8 cellular contexts compared by ENCODE assay signal in genomic region chr9:127612993-127613954, GRCh38. TPM values are rescaled to one million over a fixed set of nuclear protein-coding genes. Genes with fewer than 3 reads are reported as not detected.
A peak's percentile ranks its signal among the peaks of the same experiment; 100 is the strongest.
DNase-seq lines count a peak whose midpoint lies in the region; ATAC-seq, FAIRE-seq and TF ChIP-seq lines count a peak whose summit lies in the region.

No MANE protein-coding gene starts in this region.

- ATAC-seq in HG03378 (IDR thresholded peaks at IDR 0.05; ENCODE audit: unreplicated experiment) (no peak), GM18861 (IDR thresholded peaks at IDR 0.05; ENCODE audit: unreplicated experiment) (no peak)

- H3K4me3 Mint-ChIP-seq in astrocyte (ENCODE audit: unreplicated experiment): peak overlapping the region; percentile 92

- H3K4me1 ChIP-seq in HEK293 (ENCODE audit: control insufficient read depth, insufficient read depth, low read length): 0 out of 2 replicates have a peak, but pooled peaks cover 3% of the 10 kb centered on the region
- peaks cover 9% of the 10 kb centered on the region for H3K4me1 ChIP-seq in astrocyte (ENCODE audit: insufficient read depth, low read length)
- peaks cover 6% of the 10 kb centered on the region for H3K4me1 ChIP-seq in hepatocyte (ENCODE audit: insufficient read depth)

- H3K4me2 ChIP-seq in astrocyte (ENCODE audit: low read length): peak overlapping the region; percentile 99
- peak overlapping the region; percentile 88 for H3K4me2 ChIP-seq in hepatocyte

- H3K79me2 ChIP-seq in astrocyte (ENCODE audit: insufficient read depth, low read length): peaks cover 18% of the 10 kb centered on the region
- H3K79me2 ChIP-seq in hepatocyte: no peaks in the 10 kb centered on the region

- CTCF ChIA-PET in HEK293 (lab: Yijun Ruan, JAX): interaction anchor here (0.7 to 0.9 kb wide), 3 partner anchors 21 to 308 kb away, joined by 3 to 5 read pairs (median 3); no protein-coding TSS in a partner anchor

- no peaks in the 10 kb centered on the region for H3K9me3 ChIP-seq in HEK293 (ENCODE audit: control insufficient read depth, insufficient read depth, low read depth, low read length)
- no peaks in the 10 kb centered on the region for H3K9me3 ChIP-seq in astrocyte (ENCODE audit: insufficient read depth, low read depth, low read length)
- no peaks in the 10 kb centered on the region for H3K9me3 ChIP-seq in hepatocyte (ENCODE audit: low read depth)

- peak overlapping the region; percentile 87 for H3K9ac ChIP-seq in astrocyte (ENCODE audit: low read length)

- no peaks in the 10 kb centered on the region for H3K4me1 Mint-ChIP-seq in astrocyte (ENCODE audit: low read depth, unreplicated experiment)

- peaks cover 18% of the 10 kb centered on the region for H3K27me3 ChIP-seq in astrocyte (ENCODE audit: insufficient read depth, low read length)
- peaks cover 27% of the 10 kb centered on the region for H3K27me3 ChIP-seq in hepatocyte

- H3K36me3 Mint-ChIP-seq in astrocyte (ENCODE audit: low read depth, unreplicated experiment): no peaks in the 10 kb centered on the region

- peaks cover 2% of the 10 kb centered on the region for H3K9me3 Mint-ChIP-seq in astrocyte (ENCODE audit: unreplicated experiment)

- no peak overlapping the region; the same call in 1 of the 2 replicates for H3K27ac ChIP-seq in HEK293 (ENCODE audit: extremely low read depth, low read depth, low read length)
- peak overlapping the region; percentile 19 for H3K27ac ChIP-seq in astrocyte (ENCODE audit: low read depth, low read length)
- peak overlapping the region; percentile 20 for H3K27ac ChIP-seq in hepatocyte

- H4K20me1 ChIP-seq in astrocyte (ENCODE audit: insufficient read depth, low read length) (peaks cover 14% of the 10 kb centered on the region), hepatocyte (ENCODE audit: insufficient read depth, poor library complexity, severe bottlenecking) (no peaks in the 10 kb centered on the region)

- POLR2A ChIA-PET in HEK293 (lab: Yijun Ruan, JAX): interaction anchor here (0.6 kb wide), 1 partner anchor 105 kb away, joined by 3 read pairs; no protein-coding TSS in a partner anchor

- H3K27ac Mint-ChIP-seq in astrocyte (ENCODE audit: unreplicated experiment): peak overlapping the region; percentile 73

- WGBS in hepatocyte (ENCODE audit: low lambda C conversion rate, missing lambda C conversion rate): 3% methylated on average over 41 of the region's 44 CpGs

- H2AFZ ChIP-seq in astrocyte (ENCODE audit: low read depth, low read length) (peak overlapping the region; percentile 93), hepatocyte (peak overlapping the region; percentile 81)

- TF ChIP-seq CTCF in HEK293 (tag by site-specific recombination; IDR thresholded peaks at IDR 0.05) (no peak), astrocyte (IDR thresholded peaks at IDR 0.05; ENCODE audit: insufficient read depth, low read depth, low read length) (no peak), hepatocyte (IDR thresholded peaks at IDR 0.05; ENCODE audit: poor library complexity) (no peak)

- peaks cover 15% of the 10 kb centered on the region for H3K27me3 Mint-ChIP-seq in astrocyte (ENCODE audit: low read depth, unreplicated experiment)

- H3K9me2 ChIP-seq in hepatocyte (replicated peaks; ENCODE audit: insufficient read depth): no peaks in the 10 kb centered on the region

- H3K36me3 ChIP-seq in HEK293 (ENCODE audit: control insufficient read depth in 2 of 2, insufficient read depth in 1 of 2, low read length in 2 of 2): no peaks in the 10 kb centered on the region
- no peaks in the 10 kb centered on the region for H3K36me3 ChIP-seq in astrocyte (ENCODE audit: insufficient read depth, low read length)
- no peaks in the 10 kb centered on the region for H3K36me3 ChIP-seq in hepatocyte (replicated peaks; ENCODE audit: insufficient read depth, low read depth)

- H3K4me3 ChIP-seq in HEK293 (ENCODE audit: low read depth, low read length): peak overlapping the region; percentile 78
- H3K4me3 ChIP-seq in astrocyte (ENCODE audit: insufficient read depth, low read depth, low read length): peak overlapping the region; percentile 85
- H3K4me3 ChIP-seq in hepatocyte: peak overlapping the region; percentile 67

- FAIRE-seq in astrocyte (lab: Jason Lieb, UNC): no peak

- DNase-seq in A172 (ENCODE audit: low spot score) (peak; percentile 68), T follicular helper cell (ENCODE audit: low read depth) (peak; percentile 19), astrocyte (ENCODE audit: low read depth) (peak; percentile 63), hepatocyte (ENCODE audit: low spot score) (peak; percentile 59), pulmonary artery endothelial cell (ENCODE audit: low read depth, low spot score) (peak; percentile 39)

TF ChIP-seq in HEK293, 187 proteins besides CTCF, POLR2A, EP300 and RAD21 (continues in another document):
- TF ChIP-seq KLF1 (tag by site-specific recombination; IDR thresholded peaks at IDR 0.05) (peak; percentile 52; the same call in 1 of the 2 replicates), ZNF121 (tag by site-specific recombination; IDR thresholded peaks at IDR 0.05) (peak; percentile 100), ZNF280C (tag by site-specific recombination; IDR thresholded peaks at IDR 0.05) (no peak), ZNF335 (tag by site-specific recombination; conservative IDR thresholded peaks at IDR 0.05) (peak; percentile 52), SP2 (tag by site-specific recombination; IDR thresholded peaks at IDR 0.05) (peak; percentile 77), ZNF416 (tag by site-specific recombination; IDR thresholded peaks at IDR 0.05) (no peak), ZNF19 (tag by site-specific recombination; IDR thresholded peaks at IDR 0.05; ENCODE audit: low read depth) (no peak), ZNF175 (tag by site-specific recombination; IDR thresholded peaks at IDR 0.05) (no peak), ZBTB8A (tag by site-specific recombination; IDR thresholded peaks at IDR 0.05) (peak; percentile 74), KLF16 (tag by site-specific recombination; IDR thresholded peaks at IDR 0.05) (no peak), ZNF610 (tag by site-specific recombination; IDR thresholded peaks at IDR 0.05; ENCODE audit: borderline replicate concordance) (no peak), GLIS1 (tag by site-specific recombination; IDR thresholded peaks at IDR 0.05) (peak; percentile 75), ZBTB21 (tag by site-specific recombination; IDR thresholded peaks at IDR 0.05) (no peak), ZBTB17 (tag by site-specific recombination; IDR thresholded peaks at IDR 0.05) (peak; percentile 76), ZNF302 (tag by site-specific recombination; IDR thresholded peaks at IDR 0.05; ENCODE audit: low read depth) (no peak), ZBTB48 (tag by site-specific recombination; IDR thresholded peaks at IDR 0.05) (peak; percentile 37), ZBTB26 (tag by site-specific recombination; optimal IDR thresholded peaks at IDR 0.05) (peak; percentile 39), ZSCAN16 (tag by site-specific recombination; IDR thresholded peaks at IDR 0.05) (no peak)

RNA-seq across cellular contexts. Expression of gene STXBP1, which starts 1.2 kb away (rescaled TPM):
- total RNA-seq in A172 (2014; rRNA removed; shearing (Covaris generic)): 20.8 and 63.2 TPM in 2 replicates
- total RNA-seq in astrocyte (39.6 and 45.4 TPM in 2 replicates), hepatocyte (10.7 and 27.6 TPM in 2 replicates), pulmonary artery endothelial cell (16.0 and 19.0 TPM in 2 replicates)
- 18.0 and 22.6 TPM in 2 replicates for polyA plus RNA-seq in hepatocyte
